In the genomic region with DNA sequence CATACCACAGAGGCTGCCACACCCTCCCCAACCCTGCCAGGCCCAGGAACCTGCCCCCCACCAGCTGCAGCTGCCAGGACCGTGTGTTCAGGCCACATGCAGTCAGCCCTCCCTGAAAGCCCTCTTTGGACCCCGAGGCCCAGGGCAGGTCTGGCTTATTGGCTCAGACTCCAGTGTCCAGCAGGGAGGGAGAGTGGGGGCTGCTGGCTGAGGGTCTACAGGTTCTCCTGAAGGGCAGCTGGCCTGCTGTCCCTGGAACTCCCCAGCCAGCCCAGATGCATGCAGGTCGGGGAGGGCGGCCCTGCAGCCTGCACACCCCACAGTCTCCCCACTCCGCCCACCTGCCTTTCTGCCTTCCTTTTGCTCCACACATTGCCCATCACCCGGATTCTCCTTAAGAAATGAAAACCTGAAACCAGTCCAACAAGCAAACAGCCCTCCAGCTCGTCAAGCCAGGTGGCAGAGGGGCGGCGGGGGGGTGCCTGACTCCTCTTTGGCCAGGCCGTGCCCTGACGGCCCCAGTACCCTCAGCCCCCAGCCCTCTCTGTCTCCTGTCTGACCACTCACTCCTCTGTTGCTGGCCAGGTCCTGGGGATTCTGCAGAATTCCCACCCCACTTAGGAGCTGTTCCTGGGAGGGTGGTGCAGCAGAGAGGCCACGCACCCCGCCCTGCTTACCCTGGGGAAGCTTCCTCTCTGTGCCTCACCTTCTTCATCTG, we compare ENCODE assay signal across 27 cellular contexts. TPM values are rescaled to one million over a fixed set of nuclear protein-coding genes. Genes with fewer than 3 reads are reported as not detected.
DNase-seq lines count a peak whose midpoint lies in the region; ATAC-seq and TF ChIP-seq lines count a peak whose summit lies in the region.
"Had no signal": no experiment of that assay in that cellular context is flagged by ENCODE, and none has a peak within 500 bp of the region (broad histone marks: within the 10 kb centered on the region; RNA-seq: fewer than 3 reads in every experiment).

No MANE protein-coding gene starts in this region.

- TF ChIP-seq CTCF in sigmoid colon (IDR thresholded peaks at IDR 0.05) (no peak), GM20000 (IDR thresholded peaks at IDR 0.05; ENCODE audit: extremely low read depth, missing control alignments) (no peak)

- H3K27ac ChIP-seq in sigmoid colon: no peak overlapping the region
- H3K27ac ChIP-seq: brain microvascular endothelial cell, RWPE1 had no signal

- WGBS in sigmoid colon, 2 donors: 51 to 76% methylated on average over 13 of the region's 13 CpGs

- no peaks in the 10 kb centered on the region for H3K4me1 ChIP-seq in sigmoid colon

- TF ChIP-seq EP300 in sigmoid colon (IDR thresholded peaks at IDR 0.05): no peak

- no peaks in the 10 kb centered on the region for H3K36me3 ChIP-seq in sigmoid colon
- H3K36me3 ChIP-seq: brain microvascular endothelial cell had no signal

- no peaks in the 10 kb centered on the region for H3K9me3 ChIP-seq in sigmoid colon

- H3K27me3 ChIP-seq in sigmoid colon: peaks cover 0 to 68% (median 35%) of the 10 kb centered on the region in 3 donors

- ATAC-seq in GM19463 (IDR thresholded peaks at IDR 0.05; ENCODE audit: unreplicated experiment): no peak
- ATAC-seq: activated T-cell treated with anti-CD3 and anti-CD28 coated beads, Interleukin-2, amount 50 U/mL, for 4 hours; left colon; naive thymus-derived CD8-positive, alpha-beta T cell had no signal

- intact Hi-C loops in sigmoid colon (cut with DNase I): no loop called here

- H3K4me3 ChIP-seq in sigmoid colon: no peak overlapping the region

- DNase-seq in AG08396 (ENCODE audit: low spot score) (peak; percentile 8), GM03348 (ENCODE audit: low spot score) (peak; percentile 9), iPS-NIHi7 (ENCODE audit: extremely low spot score) (peak; percentile 10), sigmoid colon (peak; percentile 54), NCI-H526 (lab: John Stamatoyannopoulos, UW) (no peak), GM20000 (ENCODE audit: low spot score) (no peak)
- DNase-seq: activated CD4-positive, alpha-beta T cell treated with anti-CD3 and anti-CD28 coated beads for 1 hour; activated naive CD4-positive, alpha-beta T cell treated with Interleukin-2 at 50 U/mL for 16 hours; activated T-cell treated with anti-CD3 and anti-CD28 coated beads, Interleukin-2, amount 50 U/mL, for 4 hours; brain microvascular endothelial cell; Calu3; effector CD8-positive, alpha-beta T cell; erythroblast; left colon; midbrain; naive thymus-derived CD8-positive, alpha-beta T cell; NCI-H146; NCI-H446 treated with DMSO at 0.1 percent for 48 hours; small intestine; stimulated activated CD4-positive, alpha-beta T cell treated with anti-CD3 and anti-CD28 coated beads, Interleukin-1b, Interleukin-23, amount 100 ng/mL, for 48 hours had no signal

- no peak for TF ChIP-seq POLR2A in sigmoid colon (IDR thresholded peaks at IDR 0.05)

RNA-seq across cellular contexts. Expression of a gene that starts 18.0 kb away (rescaled TPM):
- 1 to 10 TPM; 1.3 to 7.8 (median 3.5) TPM for total RNA-seq in sigmoid colon
- 10 to 100 TPM; 28.2 to 76.6 (median 33.0) TPM for polyA plus RNA-seq in sigmoid colon

RNA-seq across cellular contexts. Expression of a gene that starts 39.4 kb away (rescaled TPM):
- not detected for total RNA-seq in sigmoid colon
- 1 to 10 TPM in 2 of 3 donors, not detected in 1; 1.2 to 5.5 TPM for polyA plus RNA-seq in sigmoid colon
- total RNA-seq: activated CD8-positive, alpha-beta memory T cell treated with anti-CD3 and anti-CD28 coated beads for 36 hours; activated T-cell treated with anti-CD3 and anti-CD28 coated beads, Interleukin-2, amount 50 U/mL, for 4 hours; Calu3; fibroblast of villous mesenchyme; H4; naive thymus-derived CD8-positive, alpha-beta T cell; omental fat pad; renal cortical epithelial cell had no signal
- polyA plus RNA-seq: naive thymus-derived CD8-positive, alpha-beta T cell had no signal

RNA-seq across cellular contexts. Expression of a gene that starts 48.4 kb away (rescaled TPM):
- not detected for total RNA-seq in sigmoid colon
- 1 to 10 TPM in 2 of 3 donors, not detected in 1; 3.0 to 7.4 TPM for polyA plus RNA-seq in sigmoid colon
- total RNA-seq: activated CD8-positive, alpha-beta memory T cell treated with anti-CD3 and anti-CD28 coated beads for 36 hours; activated T-cell treated with anti-CD3 and anti-CD28 coated beads, Interleukin-2, amount 50 U/mL, for 4 hours; Calu3; fibroblast of villous mesenchyme; H4; naive thymus-derived CD8-positive, alpha-beta T cell; omental fat pad; renal cortical epithelial cell had no signal
- polyA plus RNA-seq: naive thymus-derived CD8-positive, alpha-beta T cell had no signal

RNA-seq across cellular contexts. Expression of a gene that starts 56.7 kb away (rescaled TPM):
- 10 to 100 TPM; 10.5 to 27.7 (median 16.3) TPM for total RNA-seq in sigmoid colon
- polyA plus RNA-seq in sigmoid colon: 10 to 100 TPM; 11.4 to 33.0 (median 16.4) TPM

Comparison
In these comparisons a context has a peak if more than half of its experiments do, and no peak if none do; other contexts are left out.
1. DNase-seq: peak in AG08396 (single experiment), GM03348 (single experiment), iPS-NIHi7 (single experiment) and sigmoid colon (single experiment); none in NCI-H526 (0 of 2) and GM20000 (single experiment).